8 cellular contexts compared by ENCODE assay signal in the genomic region with DNA sequence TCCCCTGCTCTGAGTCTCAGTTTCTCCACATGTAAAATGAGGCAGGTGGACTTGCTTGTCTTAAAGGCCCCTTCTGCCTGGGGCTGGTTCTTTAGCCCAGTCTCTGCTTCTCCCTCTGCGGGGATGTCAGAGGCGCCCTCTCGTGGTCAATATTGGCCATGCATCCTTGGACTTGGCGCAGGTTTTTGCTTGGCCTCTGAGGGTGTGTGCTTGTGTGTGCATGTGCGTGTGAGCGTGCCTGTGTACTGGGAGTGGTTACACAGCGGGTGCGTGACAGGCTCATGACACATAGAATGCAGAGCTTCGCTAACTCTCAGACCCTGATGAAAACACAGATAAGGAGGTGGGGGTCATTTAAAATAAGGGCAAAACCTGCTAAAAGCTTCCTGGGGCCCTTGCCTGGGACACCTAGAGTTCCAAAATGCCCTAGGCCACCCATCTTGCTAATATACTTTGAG.
A peak's percentile ranks its signal among the peaks of the same experiment; 100 is the strongest.
DNase-seq lines count a peak whose midpoint lies in the region; ATAC-seq and TF ChIP-seq lines count a peak whose summit lies in the region.

No MANE protein-coding gene starts in this region.

- no peaks in the 10 kb centered on the region for H3K27me3 Mint-ChIP-seq in MCF 10A (ENCODE audit: insufficient read depth, unreplicated experiment)

- no TSS peak for BruUV-seq in MCF 10A (replicated peaks; lab: Mats Ljungman, UMichigan)

- no peak overlapping the region for H3K4me3 Mint-ChIP-seq in MCF 10A (ENCODE audit: unreplicated experiment)

- no peaks in the 10 kb centered on the region for H3K36me3 Mint-ChIP-seq in MCF 10A (ENCODE audit: insufficient read depth, unreplicated experiment)

- intact Hi-C loops in MCF 10A (cut with micrococcal nuclease), result loop anchor here (1.0 to 2.0 kb wide), 2 partner anchors 20 to 40 kb away; no protein-coding TSS in a partner anchor

- no peak overlapping the region for H3K4me3 ChIP-seq in AG04449 (ENCODE audit: low read depth, low read length)

- POLR2A ChIA-PET in AG04449 (lab: Yijun Ruan, JAX) (interaction anchor here (2.0 kb wide), 1 partner anchor 20 kb away, joined by 7 read pairs; no protein-coding TSS in a partner anchor), MCF 10A (lab: Yijun Ruan, JAX) (no interaction called here)

- no peak overlapping the region for H3K27ac ChIP-seq in VCaP

- CTCF ChIA-PET in AG04449 (lab: Yijun Ruan, JAX) (interaction anchor here (0.5 to 5.9 kb wide), 33 partner anchors 8 to 365 kb away, joined by 3 to 36 read pairs (median 4); no protein-coding TSS in a partner anchor), MCF 10A (lab: Yijun Ruan, JAX) (interaction anchor here (0.5 to 1.6 kb wide), 13 partner anchors 9 to 572 kb away, joined by 3 to 6 read pairs (median 3); no protein-coding TSS in a partner anchor)

- H3K27ac Mint-ChIP-seq in MCF 10A (ENCODE audit: low read depth, unreplicated experiment), result no peak overlapping the region

- TF ChIP-seq CTCF in AG04449 (IDR thresholded peaks at IDR 0.05; ENCODE audit: insufficient read depth, low read length, missing control alignments) (peak; percentile 95), VCaP (conservative IDR thresholded peaks at IDR 0.05) (peak; percentile 99), MCF 10A (IDR thresholded peaks at IDR 0.05; ENCODE audit: unreplicated experiment) (peak; percentile 86)

- H3K4me1 Mint-ChIP-seq in MCF 10A (ENCODE audit: insufficient read depth, unreplicated experiment), result peaks cover 20% of the 10 kb centered on the region

- ATAC-seq in GM18517 (IDR thresholded peaks at IDR 0.05; ENCODE audit: unreplicated experiment) (peak; percentile 66), HG02970 (IDR thresholded peaks at IDR 0.05; ENCODE audit: low FRiP score, unreplicated experiment) (no peak)

- DNase-seq in AG04449 (ENCODE audit: low read depth, low spot score) (peak; percentile 38), NCI-H1105 treated with DMSO at 0.1 percent for 48 hours (lab: John Stamatoyannopoulos, UW) (peak; percentile 62), MCF 10A (ENCODE audit: unreplicated experiment) (peak; percentile 84), iris pigment epithelial cell (ENCODE audit: low read depth) (peak; percentile 72)
- peak; percentile 47 to 66 (median 58) for DNase-seq in stimulated activated CD4-positive, alpha-beta T cell treated with anti-CD3 and anti-CD28 coated beads, Interleukin-1b, Interleukin-23, amount 100 ng/mL, for 24 hours (ENCODE audit: low read depth in 4 of 4, low spot score in 1 of 4)

- H3K9me3 Mint-ChIP-seq in MCF 10A (ENCODE audit: unreplicated experiment), result no peaks in the 10 kb centered on the region
